20 cellular contexts compared by ENCODE assay signal in genomic region chr16:89376812-89377445, GRCh38.
DNase-seq lines count a peak whose midpoint lies in the region; ATAC-seq and TF ChIP-seq lines count a peak whose summit lies in the region.
"Had no signal": no experiment of that assay in that cellular context is flagged by ENCODE, and none has a peak within 500 bp of the region (broad histone marks: within the 10 kb centered on the region; RNA-seq: fewer than 3 reads in every experiment).

No MANE protein-coding gene starts in this region.

- H3K27ac ChIP-seq in breast epithelium: no peak overlapping the region
- H3K27ac ChIP-seq: epithelial cell of prostate, foreskin keratinocyte, suprapubic skin had no signal

- TF ChIP-seq CTCF in breast epithelium (IDR thresholded peaks at IDR 0.05): no peak

- TF ChIP-seq POLR2A in breast epithelium (IDR thresholded peaks at IDR 0.05): no peak

- peaks cover 0 to 7% of the 10 kb centered on the region in 2 donors for H3K4me1 ChIP-seq in breast epithelium
- H3K4me1 ChIP-seq: HAP-1 had no signal

- H3K36me3 ChIP-seq in breast epithelium: no peaks in the 10 kb centered on the region
- H3K36me3 ChIP-seq: suprapubic skin had no signal

- H3K9me3 Mint-ChIP-seq in activated naive CD4-positive, alpha-beta T cell treated with anti-CD3 and anti-CD28 coated beads for 36 hours: peaks cover 2% of the 10 kb centered on the region
- peaks cover 4% of the 10 kb centered on the region for H3K9me3 Mint-ChIP-seq in activated T-helper 2 cell treated with anti-CD3 and anti-CD28 coated beads, Interferon-gamma antibody, Interleukin-2, Interleukin-4, amounts not matched to agents 10 μg/mL and 5 μg/mL and 100 μg/mL, durations not matched to agents 14 hours and 24 hours and 36 hours
- H3K9me3 Mint-ChIP-seq in immature natural killer cell: no peaks in the 10 kb centered on the region
- H3K9me3 Mint-ChIP-seq in stimulated activated naive B cell treated with anti-CD40 and anti-IgM and Interleukin-4, amounts not matched to agents 10 μg/mL and 1 μg/mL and 100 μg/mL, for 72 hours: peaks cover 4 to 10% of the 10 kb centered on the region in 2 donors

- no peak for ATAC-seq in stimulated activated naive B cell treated with anti-CD40 and anti-IgM and Interleukin-4, amounts not matched to agents 10 μg/mL and 1 μg/mL and 100 μg/mL, for 72 hours (replicated peaks)
- ATAC-seq: foreskin keratinocyte had no signal

- no peak overlapping the region for H3K4me3 Mint-ChIP-seq in activated naive CD4-positive, alpha-beta T cell treated with anti-CD3 and anti-CD28 coated beads for 36 hours
- no peak overlapping the region for H3K4me3 Mint-ChIP-seq in activated T-helper 2 cell treated with anti-CD3 and anti-CD28 coated beads, Interferon-gamma antibody, Interleukin-2, Interleukin-4, amounts not matched to agents 10 μg/mL and 5 μg/mL and 100 μg/mL, durations not matched to agents 14 hours and 24 hours and 36 hours (ENCODE audit: low read depth)
- H3K4me3 Mint-ChIP-seq in immature natural killer cell: peak overlapping the region in 4 of 5 donors; percentile 34 to 64 (median 42)
- no peak overlapping the region for H3K4me3 Mint-ChIP-seq in stimulated activated naive B cell treated with anti-CD40 and anti-IgM and Interleukin-4, amounts not matched to agents 10 μg/mL and 1 μg/mL and 100 μg/mL, for 72 hours
- H3K4me3 Mint-ChIP-seq: activated naive CD4-positive, alpha-beta T cell treated with anti-CD3 and anti-CD28 coated beads, Interleukin-2, amount 10 ng/mL, durations not matched to agents 7 days and 5 days; dendritic cell treated with granulocyte-macrophage colony-stimulating factor and Interleukin-4, amounts not matched to agents 40 ng/mL and 50 ng/mL, for 4 days had no signal

- DNase-seq in activated naive CD4-positive, alpha-beta T cell treated with anti-CD3 and anti-CD28 coated beads for 36 hours: no peak
- DNase-seq in activated naive CD4-positive, alpha-beta T cell treated with Interleukin-2 at 50 U/mL for 16 hours: no peak
- no peak for DNase-seq in activated T-helper 2 cell treated with anti-CD3 and anti-CD28 coated beads, Interferon-gamma antibody, Interleukin-2, Interleukin-4, amounts not matched to agents 10 μg/mL and 5 μg/mL and 100 μg/mL, durations not matched to agents 14 hours and 24 hours and 36 hours (ENCODE audit: low spot score)
- DNase-seq in immature natural killer cell (no peak), breast epithelium (ENCODE audit: low spot score in 2 of 2) (no peak), HCEC 1CT (no peak), activated gamma-delta T cell (lab: John Stamatoyannopoulos, UW) (no peak)
- DNase-seq in stimulated activated naive B cell treated with anti-CD40 and anti-IgM and Interleukin-4, amounts not matched to agents 10 μg/mL and 1 μg/mL and 100 μg/mL, for 72 hours: no peak
- DNase-seq: activated naive CD4-positive, alpha-beta T cell treated with anti-CD3 and anti-CD28 coated beads, Interleukin-2, amount 10 ng/mL, durations not matched to agents 7 days and 5 days; foreskin keratinocyte; kidney glomerular epithelial cell; NCI-H1417 treated with DMSO at 0.1 percent for 48 hours; NCI-H2171; SHP77; stimulated activated CD4-positive, alpha-beta T cell treated with anti-CD3 and anti-CD28 coated beads, Interleukin-4, amount 100 ng/mL, for 24 hours had no signal

- H3K4me1 Mint-ChIP-seq in activated naive CD4-positive, alpha-beta T cell treated with anti-CD3 and anti-CD28 coated beads for 36 hours (ENCODE audit: low read depth): peaks cover 78% of the 10 kb centered on the region
- peaks cover 30% of the 10 kb centered on the region for H3K4me1 Mint-ChIP-seq in activated T-helper 2 cell treated with anti-CD3 and anti-CD28 coated beads, Interferon-gamma antibody, Interleukin-2, Interleukin-4, amounts not matched to agents 10 μg/mL and 5 μg/mL and 100 μg/mL, durations not matched to agents 14 hours and 24 hours and 36 hours (ENCODE audit: low read depth)
- peaks cover 81 to 91% of the 10 kb centered on the region in 2 donors for H3K4me1 Mint-ChIP-seq in immature natural killer cell
- H3K4me1 Mint-ChIP-seq in stimulated activated naive B cell treated with anti-CD40 and anti-IgM and Interleukin-4, amounts not matched to agents 10 μg/mL and 1 μg/mL and 100 μg/mL, for 72 hours: peaks cover 55 to 95% of the 10 kb centered on the region in 2 donors

- no peak overlapping the region for H3K4me3 ChIP-seq in breast epithelium
- H3K4me3 ChIP-seq: HAP-1, smooth muscle cell, suprapubic skin had no signal

- no peaks in the 10 kb centered on the region for H3K27me3 ChIP-seq in breast epithelium
- H3K27me3 ChIP-seq: foreskin keratinocyte, suprapubic skin had no signal

- H3K27ac Mint-ChIP-seq in activated naive CD4-positive, alpha-beta T cell treated with anti-CD3 and anti-CD28 coated beads for 36 hours: peak overlapping the region; percentile 28
- peak overlapping the region; percentile 48 for H3K27ac Mint-ChIP-seq in activated T-helper 2 cell treated with anti-CD3 and anti-CD28 coated beads, Interferon-gamma antibody, Interleukin-2, Interleukin-4, amounts not matched to agents 10 μg/mL and 5 μg/mL and 100 μg/mL, durations not matched to agents 14 hours and 24 hours and 36 hours
- peak overlapping the region in 5 of 6 donors; percentile 2 to 78 (median 50) for H3K27ac Mint-ChIP-seq in immature natural killer cell
- H3K27ac Mint-ChIP-seq in stimulated activated naive B cell treated with anti-CD40 and anti-IgM and Interleukin-4, amounts not matched to agents 10 μg/mL and 1 μg/mL and 100 μg/mL, for 72 hours: peak overlapping the region; percentile 20
- H3K27ac Mint-ChIP-seq: dendritic cell treated with granulocyte-macrophage colony-stimulating factor and Interleukin-4, amounts not matched to agents 40 ng/mL and 50 ng/mL, for 4 days had no signal

- intact Hi-C loops in activated naive CD4-positive, alpha-beta T cell treated with anti-CD3 and anti-CD28 coated beads for 36 hours (cut with micrococcal nuclease): no loop called here
- intact Hi-C loops in activated T-helper 2 cell treated with anti-CD3 and anti-CD28 coated beads, Interferon-gamma antibody, Interleukin-2, Interleukin-4, amounts not matched to agents 10 μg/mL and 5 μg/mL and 100 μg/mL, durations not matched to agents 14 hours and 24 hours and 36 hours (cut with micrococcal nuclease): no loop called here
- intact Hi-C loops in breast epithelium (cut with DNase I; ENCODE audit: low total_unique reads): no loop called here

- peaks cover 0 to 6% of the 10 kb centered on the region in 2 donors for H3K9me3 ChIP-seq in breast epithelium
- H3K9me3 ChIP-seq: HAP-1, suprapubic skin had no signal

- no peaks in the 10 kb centered on the region for H3K27me3 Mint-ChIP-seq in activated naive CD4-positive, alpha-beta T cell treated with anti-CD3 and anti-CD28 coated beads for 36 hours (ENCODE audit: low read depth)
- no peaks in the 10 kb centered on the region for H3K27me3 Mint-ChIP-seq in activated T-helper 2 cell treated with anti-CD3 and anti-CD28 coated beads, Interferon-gamma antibody, Interleukin-2, Interleukin-4, amounts not matched to agents 10 μg/mL and 5 μg/mL and 100 μg/mL, durations not matched to agents 14 hours and 24 hours and 36 hours (ENCODE audit: low read depth)
- H3K27me3 Mint-ChIP-seq in immature natural killer cell (ENCODE audit: low read depth in 3 of 3): peaks cover 0 to 5% (median 2%) of the 10 kb centered on the region in 3 donors
- no peaks in the 10 kb centered on the region for H3K27me3 Mint-ChIP-seq in stimulated activated naive B cell treated with anti-CD40 and anti-IgM and Interleukin-4, amounts not matched to agents 10 μg/mL and 1 μg/mL and 100 μg/mL, for 72 hours
- H3K27me3 Mint-ChIP-seq: activated naive CD4-positive, alpha-beta T cell treated with anti-CD3 and anti-CD28 coated beads, Interleukin-2, amount 10 ng/mL, durations not matched to agents 7 days and 5 days; dendritic cell treated with granulocyte-macrophage colony-stimulating factor and Interleukin-4, amounts not matched to agents 40 ng/mL and 50 ng/mL, for 4 days had no signal

- CTCF ChIA-PET in activated naive CD4-positive, alpha-beta T cell treated with anti-CD3 and anti-CD28 coated beads for 36 hours (lab: Charles Lee): no interaction called here

- peaks cover 21% of the 10 kb centered on the region for H3K36me3 Mint-ChIP-seq in activated naive CD4-positive, alpha-beta T cell treated with anti-CD3 and anti-CD28 coated beads for 36 hours (ENCODE audit: low read depth)
- peaks cover 21% of the 10 kb centered on the region for H3K36me3 Mint-ChIP-seq in activated T-helper 2 cell treated with anti-CD3 and anti-CD28 coated beads, Interferon-gamma antibody, Interleukin-2, Interleukin-4, amounts not matched to agents 10 μg/mL and 5 μg/mL and 100 μg/mL, durations not matched to agents 14 hours and 24 hours and 36 hours (ENCODE audit: low read depth)
- H3K36me3 Mint-ChIP-seq in immature natural killer cell: no peaks in the 10 kb centered on the region
- H3K36me3 Mint-ChIP-seq in stimulated activated naive B cell treated with anti-CD40 and anti-IgM and Interleukin-4, amounts not matched to agents 10 μg/mL and 1 μg/mL and 100 μg/mL, for 72 hours: peaks cover 42 to 60% of the 10 kb centered on the region in 2 donors

Comparison
In these comparisons a context has a peak if more than half of its experiments do, and no peak if none do; other contexts are left out.
1. H3K4me3 Mint-ChIP-seq: peak in immature natural killer cell (4 of 5); none in activated naive CD4-positive, alpha-beta T cell treated with anti-CD3 and anti-CD28 coated beads for 36 hours (single experiment), activated T-helper 2 cell treated with anti-CD3 and anti-CD28 coated beads, Interferon-gamma antibody, Interleukin-2, Interleukin-4, amounts not matched to agents 10 μg/mL and 5 μg/mL and 100 μg/mL, durations not matched to agents 14 hours and 24 hours and 36 hours (single experiment) and stimulated activated naive B cell treated with anti-CD40 and anti-IgM and Interleukin-4, amounts not matched to agents 10 μg/mL and 1 μg/mL and 100 μg/mL, for 72 hours (0 of 2).
2. Peak in every context shown above with its lines, with median percentiles within 50 percentile points of each other: H3K27ac Mint-ChIP-seq.